8 cellular contexts compared by ENCODE assay signal in the genomic region with DNA sequence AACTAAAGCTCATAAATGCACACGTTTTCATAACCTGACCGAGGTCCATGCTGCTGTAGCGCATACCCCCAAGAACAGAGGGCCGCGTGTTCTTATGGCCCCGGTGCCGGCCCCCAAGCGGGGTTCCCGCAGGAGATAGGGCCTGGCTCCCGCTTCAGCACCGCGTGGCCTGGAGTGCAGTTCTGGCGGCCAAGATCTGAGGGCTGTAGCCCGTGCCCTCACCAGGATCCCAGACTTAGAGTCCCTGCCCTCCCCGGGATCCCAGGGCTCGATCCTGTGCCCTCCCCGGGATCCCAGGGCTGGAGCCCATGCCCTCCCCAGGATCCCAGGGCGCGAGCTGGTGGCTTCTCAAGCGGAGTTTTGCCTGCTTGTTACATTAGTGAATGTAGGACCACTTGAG. TPM values are rescaled to one million over a fixed set of nuclear protein-coding genes. Genes with fewer than 3 reads are reported as not detected.
A peak's percentile ranks its signal among the peaks of the same experiment; 100 is the strongest.
DNase-seq lines count a peak whose midpoint lies in the region; ATAC-seq and TF ChIP-seq lines count a peak whose summit lies in the region.

No MANE protein-coding gene starts in this region.

- no peak overlapping the region for H3K4ac ChIP-seq in neuronal stem cell (ENCODE audit: low read length)

- ATAC-seq in GM19463 (IDR thresholded peaks at IDR 0.05; ENCODE audit: unreplicated experiment) = no peak

- peak overlapping the region; percentile 84 for H3K18ac ChIP-seq in neuronal stem cell (ENCODE audit: low read length)

- TF ChIP-seq CTCF in OCI-LY3 (IDR thresholded peaks at IDR 0.05; ENCODE audit: low read depth, low read length) (no peak), endodermal cell (conservative IDR thresholded peaks at IDR 0.05) (no peak), GM10266 (IDR thresholded peaks at IDR 0.05; ENCODE audit: control insufficient read depth, insufficient read depth, low read depth, missing control alignments) (no peak)

- H3K4me3 ChIP-seq in OCI-LY3 (ENCODE audit: low read length) = peak overlapping the region; percentile 93
- peak overlapping the region; percentile 91 for H3K4me3 ChIP-seq in endodermal cell (ENCODE audit: low read length)
- H3K4me3 ChIP-seq in neuronal stem cell (ENCODE audit: low read length in 2 of 2) = peak overlapping the region; percentile 79 to 86

- peaks cover 27% of the 10 kb centered on the region for H4K20me1 ChIP-seq in OCI-LY3 (ENCODE audit: insufficient read depth, low read length)

- H3K27me3 ChIP-seq in OCI-LY3 (ENCODE audit: low read depth, low read length) (peaks cover 12% of the 10 kb centered on the region; the same call in 1 of the 2 replicates), endodermal cell (ENCODE audit: control insufficient read depth, insufficient read depth, low read length, poor library complexity, severe bottlenecking) (peaks cover 22% of the 10 kb centered on the region), neuronal stem cell (ENCODE audit: control insufficient read depth in 3 of 3, insufficient read depth in 3 of 3, low read depth in 1 of 3, low read length in 3 of 3) (peaks cover 0 to 20% (median 9%) of the 10 kb centered on the region in 3 experiments)

- peaks cover 7% of the 10 kb centered on the region for H3K79me1 ChIP-seq in neuronal stem cell (ENCODE audit: low read depth, low read length)

- H3K9me3 Mint-ChIP-seq in endodermal cell = no peaks in the 10 kb centered on the region

- no peak overlapping the region for H3K27ac ChIP-seq in OCI-LY3 (ENCODE audit: low read length)
- H3K27ac ChIP-seq in endodermal cell (ENCODE audit: low read depth, low read length) = no peak overlapping the region
- no peak overlapping the region for H3K27ac ChIP-seq in neuronal stem cell (replicated peaks; ENCODE audit: low read length)

- H3K4me3 Mint-ChIP-seq in endodermal cell = peak overlapping the region; percentile 71

- H2BK120ac ChIP-seq in neuronal stem cell (ENCODE audit: low read depth, low read length) = no peak overlapping the region

- no peak overlapping the region for H2BK5ac ChIP-seq in neuronal stem cell (ENCODE audit: low read length)

- H3K14ac ChIP-seq in neuronal stem cell (ENCODE audit: low read length) = no peak overlapping the region

- H3K23ac ChIP-seq in neuronal stem cell (ENCODE audit: low read depth, low read length, poor library complexity) = no peak overlapping the region

- H2BK12ac ChIP-seq in neuronal stem cell (ENCODE audit: low read length) = no peak overlapping the region

- H3K9me3 ChIP-seq in OCI-LY3 (ENCODE audit: insufficient read depth, low read length) = no peaks in the 10 kb centered on the region
- H3K9me3 ChIP-seq in endodermal cell (ENCODE audit: control insufficient read depth, low read length) = no peaks in the 10 kb centered on the region
- no peaks in the 10 kb centered on the region for H3K9me3 ChIP-seq in neuronal stem cell (replicated peaks in 1 of 2; ENCODE audit: control insufficient read depth in 2 of 2, insufficient read depth in 1 of 2, low read depth in 1 of 2, low read length in 2 of 2)

- peak overlapping the region; percentile 74 for H3K27ac Mint-ChIP-seq in endodermal cell

- H2AFZ ChIP-seq in OCI-LY3 (ENCODE audit: low read depth, low read length) (peak overlapping the region; percentile 90), neuronal stem cell (ENCODE audit: low read length) (peak overlapping the region; percentile 89)

- H4K8ac ChIP-seq in neuronal stem cell (ENCODE audit: low read depth, low read length) = no peak overlapping the region

- peaks cover 10% of the 10 kb centered on the region for H3K36me3 Mint-ChIP-seq in endodermal cell (ENCODE audit: low read depth)

- H3K79me2 ChIP-seq in OCI-LY3 (ENCODE audit: low read length) = peaks cover 39% of the 10 kb centered on the region

- H3K9ac ChIP-seq in OCI-LY3 (ENCODE audit: low read length) (peak overlapping the region; percentile 76), endodermal cell (ENCODE audit: extremely low read depth, low read length, poor library complexity, severe bottlenecking) (no peak overlapping the region), neuronal stem cell (ENCODE audit: low read depth, low read length, poor library complexity) (no peak overlapping the region)

- H3K4me1 ChIP-seq in OCI-LY3 (ENCODE audit: low read length) (peaks cover 17% of the 10 kb centered on the region), endodermal cell (ENCODE audit: control insufficient read depth, insufficient read depth, low read length) (no peaks in the 10 kb centered on the region), neuronal stem cell (ENCODE audit: control insufficient read depth in 2 of 2, insufficient read depth in 1 of 2, low read depth in 1 of 2, low read length in 2 of 2) (peaks cover 5 to 7% of the 10 kb centered on the region in 2 donors)

- 8 to 18% methylated on average over 6 to 20 of the region's 20 CpGs for WGBS in endodermal cell (ENCODE audit: insufficient coverage in 1 of 2, insufficient read length in 1 of 2), 2 experiments
- WGBS in neuronal stem cell (ENCODE audit: extremely low coverage in 2 of 2, insufficient read length in 2 of 2, insufficient replicate concordance in 1 of 2), 2 donors = no CpG with 5 or more reads among the region's 20 CpGs

- peaks cover 8% of the 10 kb centered on the region for H3K4me1 Mint-ChIP-seq in endodermal cell

- H3K4me2 ChIP-seq in OCI-LY3 (ENCODE audit: low read length) (peak overlapping the region; percentile 84), neuronal stem cell (ENCODE audit: insufficient read depth, low read length, poor library complexity, severe bottlenecking) (peak overlapping the region; percentile 76)

- DNase-seq in EL (peak; percentile 28), endodermal cell (peak; percentile 82), neuronal stem cell (ENCODE audit: low spot score) (no peak), MV-4-11 (lab: John Stamatoyannopoulos, UW) (no peak), amygdala (lab: John Stamatoyannopoulos, UW) (no peak), GM10266 (ENCODE audit: extremely low spot score) (no peak)

- no peak overlapping the region for H4K91ac ChIP-seq in neuronal stem cell (ENCODE audit: low read depth, low read length, poor library complexity)

- no peak overlapping the region for H2BK15ac ChIP-seq in neuronal stem cell (ENCODE audit: low read length)

- H3K36me3 ChIP-seq in OCI-LY3 (replicated peaks; ENCODE audit: low read depth, low read length) (peaks cover 24% of the 10 kb centered on the region), endodermal cell (ENCODE audit: control insufficient read depth, insufficient read depth, low read length) (peaks cover 13% of the 10 kb centered on the region), neuronal stem cell (replicated peaks in 1 of 2; ENCODE audit: control insufficient read depth in 2 of 2, insufficient read depth in 2 of 2, low read length in 2 of 2) (peaks cover 3 to 19% of the 10 kb centered on the region in 2 donors)

- no peak overlapping the region for H2AK5ac ChIP-seq in neuronal stem cell (ENCODE audit: low read depth, low read length)

- peaks cover 26% of the 10 kb centered on the region for H3K27me3 Mint-ChIP-seq in endodermal cell (ENCODE audit: insufficient read depth)

RNA-seq across cellular contexts. Expression of a gene that starts 1.0 kb away (rescaled TPM):
- 10 to 100 TPM; 18.5 to 25.5 TPM for total RNA-seq in endodermal cell
- 16.3 TPM for polyA plus RNA-seq in endodermal cell (2013, experiment 1 of 2)
- 14.6 TPM for polyA plus RNA-seq in endodermal cell (2013, experiment 2 of 2)
- polyA plus RNA-seq in neuronal stem cell (2013, experiment 1 of 2) = 10.3 TPM
- polyA plus RNA-seq in neuronal stem cell (2013, experiment 2 of 2) = 9.4 TPM

RNA-seq across cellular contexts. Expression of a gene that starts 25.7 kb away (rescaled TPM):
- total RNA-seq in endodermal cell = 10 to 100 TPM; 17.3 to 17.5 TPM
- polyA plus RNA-seq in endodermal cell (2013, experiment 1 of 2) = 11.6 TPM
- polyA plus RNA-seq in endodermal cell (2013, experiment 2 of 2) = 10.6 TPM
- polyA plus RNA-seq in neuronal stem cell (2013, experiment 1 of 2) = 9.9 TPM
- 9.9 TPM for polyA plus RNA-seq in neuronal stem cell (2013, experiment 2 of 2)

Comparison
In these comparisons a context has a peak if more than half of its experiments do, and no peak if none do; other contexts are left out.
1. DNase-seq: peak in EL (single experiment) and endodermal cell (single experiment); none in neuronal stem cell (single experiment), MV-4-11 (single experiment), amygdala (0 of 56) and GM10266 (single experiment).
2. Peak in every context shown above with its lines, with median percentiles within 50 percentile points of each other: H3K4me3 ChIP-seq.